Comparison of ENCODE assay signal across 8 cellular contexts in the genomic region with DNA sequence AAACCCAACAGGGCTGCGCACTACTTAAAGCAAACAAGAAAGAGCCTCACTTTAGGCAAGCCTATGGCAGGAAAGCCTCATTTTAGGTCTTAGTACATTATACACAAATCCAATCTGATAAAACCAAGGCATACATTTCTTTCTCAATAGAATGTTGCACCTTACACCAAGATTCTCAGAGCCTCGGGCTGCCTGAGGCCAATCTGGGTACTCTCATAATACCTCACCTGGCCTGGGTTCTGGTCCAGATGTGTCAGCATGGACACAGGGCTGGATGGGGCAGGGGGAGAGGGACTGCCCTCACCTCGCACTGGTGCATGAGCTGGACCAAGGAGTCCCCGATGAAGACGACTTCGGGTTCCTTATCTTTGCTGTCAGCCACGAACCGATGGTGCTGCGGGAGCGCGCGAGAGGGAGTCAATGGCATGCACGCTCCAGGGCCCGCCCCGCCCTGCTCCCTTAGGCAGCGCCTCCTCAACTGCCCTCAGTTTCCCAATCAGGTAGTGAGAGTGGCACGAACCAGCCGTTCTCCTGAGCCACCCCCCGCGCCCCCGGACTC. TPM values are rescaled to one million over a fixed set of nuclear protein-coding genes. Genes with fewer than 3 reads are reported as not detected.
A peak's percentile ranks its signal among the peaks of the same experiment; 100 is the strongest.
DNase-seq lines count a peak whose midpoint lies in the region; ATAC-seq, FAIRE-seq and TF ChIP-seq lines count a peak whose summit lies in the region.

A gene with protein sequence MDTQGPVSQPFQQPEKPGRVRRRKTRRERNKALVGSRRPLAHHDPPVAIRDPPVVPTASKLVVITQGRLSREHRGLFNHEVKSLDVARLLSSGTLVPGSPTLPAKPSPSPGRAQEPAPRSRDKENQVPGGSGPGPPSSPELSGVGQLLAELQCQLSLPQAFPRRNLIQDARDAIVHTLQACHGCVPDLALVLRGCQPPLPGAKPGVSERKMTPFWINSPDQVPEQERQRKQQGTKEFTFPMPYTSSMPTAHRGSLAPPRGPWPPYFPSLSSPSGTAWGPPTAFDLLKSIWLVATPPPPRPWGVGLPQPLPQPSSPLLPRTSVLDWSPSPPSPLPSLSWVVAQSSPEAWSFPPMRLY (plus strand): TSS at position 487 of the 559 bp plus-strand sequence. CDS start 7,453 bp downstream, outside the sequence.

- peaks cover 26% of the 10 kb centered on the region for H3K4me1 Mint-ChIP-seq in CD4-positive, alpha-beta T cell (ENCODE audit: low read depth)

- H3K9me3 ChIP-seq in CD4-positive, alpha-beta T cell (ENCODE audit: control insufficient read depth, low read length): no peaks in the 10 kb centered on the region
- H3K9me3 ChIP-seq in SU-DHL-6 (ENCODE audit: insufficient read depth, low read length): no peaks in the 10 kb centered on the region
- H3K9me3 ChIP-seq in esophagus squamous epithelium: no peaks in the 10 kb centered on the region
- no peaks in the 10 kb centered on the region for H3K9me3 ChIP-seq in osteoblast (ENCODE audit: low read depth, low read length)

- no peaks in the 10 kb centered on the region for H3K9me3 Mint-ChIP-seq in CD4-positive, alpha-beta T cell

- peak within 1 kb of the TSS; percentile 66 for H3K27ac Mint-ChIP-seq in CD4-positive, alpha-beta T cell

- no peak for FAIRE-seq in GM12891 (lab: Jason Lieb, UNC)

- WGBS in esophagus squamous epithelium, 2 donors: 20 to 21% methylated on average over 4 to 6 of the region's 21 CpGs

- TF ChIP-seq POLR2A in esophagus squamous epithelium (IDR thresholded peaks at IDR 0.05) (no peak), GM12891 (IDR thresholded peaks at IDR 0.05; ENCODE audit: low read depth, low read length) (no peak)

- H4K20me1 ChIP-seq in SU-DHL-6 (ENCODE audit: low read depth, low read length): no peaks in the 10 kb centered on the region
- H4K20me1 ChIP-seq in osteoblast (ENCODE audit: insufficient read depth, low read length): no peaks in the 10 kb centered on the region

- H3K27me3 Mint-ChIP-seq in CD4-positive, alpha-beta T cell: no peaks in the 10 kb centered on the region

- H3K36me3 ChIP-seq in SU-DHL-6 (ENCODE audit: low read length): no peaks in the 10 kb centered on the region
- H3K36me3 ChIP-seq in esophagus squamous epithelium: peaks cover 0 to 4% (median 0%) of the 10 kb centered on the region in 3 donors
- no peaks in the 10 kb centered on the region for H3K36me3 ChIP-seq in osteoblast (ENCODE audit: insufficient read depth, low read length)

- H3K4me2 ChIP-seq in SU-DHL-6 (ENCODE audit: low read depth, low read length, poor library complexity, severe bottlenecking) (peak within 1 kb of the TSS; percentile 83), osteoblast (ENCODE audit: insufficient read depth, low read length) (peak within 1 kb of the TSS; percentile 93)

- peaks cover 7% of the 10 kb centered on the region; the same call in 1 of the 2 replicates for H3K79me2 ChIP-seq in SU-DHL-6 (ENCODE audit: insufficient read depth, low read length)
- no peaks in the 10 kb centered on the region for H3K79me2 ChIP-seq in osteoblast (ENCODE audit: insufficient read depth, low read length)

- H3K27me3 ChIP-seq in CD4-positive, alpha-beta T cell (ENCODE audit: control insufficient read depth, insufficient read depth, low read length): no peaks in the 10 kb centered on the region
- H3K27me3 ChIP-seq in SU-DHL-6 (ENCODE audit: low read length) (no peaks in the 10 kb centered on the region), esophagus squamous epithelium (no peaks in the 10 kb centered on the region), osteoblast (ENCODE audit: insufficient read depth, low read length) (no peaks in the 10 kb centered on the region)

- H3K4me3 Mint-ChIP-seq in CD4-positive, alpha-beta T cell: peak within 1 kb of the TSS; percentile 88

- H3K9ac ChIP-seq in SU-DHL-6 (ENCODE audit: low read length): peak within 1 kb of the TSS; percentile 88

- peaks cover 7 to 31% (median 8%) of the 10 kb centered on the region in 3 donors for H3K4me1 ChIP-seq in esophagus squamous epithelium
- peaks cover 9% of the 10 kb centered on the region for H3K4me1 ChIP-seq in osteoblast (ENCODE audit: insufficient read depth, low read length)

- H2AFZ ChIP-seq in SU-DHL-6 (ENCODE audit: low read depth, low read length, severe bottlenecking) (peak within 1 kb of the TSS; percentile 84), osteoblast (ENCODE audit: low read length) (peak within 1 kb of the TSS; percentile 94)

- POLR2A ChIA-PET in CD4-positive, alpha-beta T cell (lab: Charles Lee): interaction anchor here (0.6 to 1.3 kb wide), 10 partner anchors 17 to 186 kb away, joined by 3 to 9 read pairs (median 3); a partner anchor contains a TSS

- peaks cover 10% of the 10 kb centered on the region for H3K36me3 Mint-ChIP-seq in CD4-positive, alpha-beta T cell (ENCODE audit: low read depth)

- peaks cover 11% of the 10 kb centered on the region for H3F3A ChIP-seq in SU-DHL-6 (ENCODE audit: insufficient read depth)

- no peak for DNase-seq in CD4-positive, alpha-beta T cell
- DNase-seq in esophagus squamous epithelium (lab: John Stamatoyannopoulos, UW) (no peak), osteoblast (ENCODE audit: insufficient read length, low spot score, missing footprints) (peak; percentile 89), GM12891 (ENCODE audit: insufficient read length, low spot score) (no peak), cortex of kidney (lab: John Stamatoyannopoulos, UW) (no peak)

- ATAC-seq in CD4-positive, alpha-beta T cell (ENCODE audit: poor library complexity): peak; percentile 15
- ATAC-seq in GM21717 (IDR thresholded peaks at IDR 0.05; ENCODE audit: unreplicated experiment) (peak; percentile 14), GM18517 (IDR thresholded peaks at IDR 0.05; ENCODE audit: unreplicated experiment) (no peak)

- TF ChIP-seq CTCF in CD4-positive, alpha-beta T cell (IDR thresholded peaks at IDR 0.05): no peak
- TF ChIP-seq CTCF in SU-DHL-6 (IDR thresholded peaks at IDR 0.05; ENCODE audit: insufficient read depth, low read length, poor library complexity, severe bottlenecking) (no peak), esophagus squamous epithelium (IDR thresholded peaks at IDR 0.05) (no peak), osteoblast (IDR thresholded peaks at IDR 0.05; ENCODE audit: extremely low read depth, low read depth, low read length) (no peak)

- CTCF ChIA-PET in CD4-positive, alpha-beta T cell (lab: Charles Lee): interaction anchor here (0.9 kb wide), 2 partner anchors 22 to 54 kb away, joined by 3 read pairs; no protein-coding TSS in a partner anchor

- peak within 1 kb of the TSS; percentile 29 for H3K27ac ChIP-seq in CD4-positive, alpha-beta T cell (ENCODE audit: low read depth, low read length)
- H3K27ac ChIP-seq in SU-DHL-6 (ENCODE audit: low read depth, low read length) (peak within 1 kb of the TSS; percentile 37), esophagus squamous epithelium (peak within 1 kb of the TSS; percentile 45 to 80 (median 61)), osteoblast (ENCODE audit: low read depth, low read length) (no peak within 1 kb of the TSS)

- intact Hi-C loops in CD4-positive, alpha-beta T cell (cut with DNase I, micrococcal nuclease): loop anchor here (1.0 to 5.0 kb wide), 3 partner anchors 19 to 104 kb away; a partner anchor contains a TSS
- intact Hi-C loops in esophagus squamous epithelium (cut with DNase I): no loop called here

- no peaks in the 10 kb centered on the region for H3K9me2 ChIP-seq in SU-DHL-6 (replicated peaks; ENCODE audit: insufficient read depth, low read length)

- H3K4me3 ChIP-seq in SU-DHL-6 (ENCODE audit: insufficient read depth, low read length, poor library complexity, severe bottlenecking): peak within 1 kb of the TSS; percentile 84
- peak within 1 kb of the TSS; percentile 39 to 68 (median 58) for H3K4me3 ChIP-seq in esophagus squamous epithelium
- H3K4me3 ChIP-seq in osteoblast (ENCODE audit: insufficient read depth, low read length): peak within 1 kb of the TSS; percentile 81

TF ChIP-seq in GM12891, 5 proteins besides CTCF, POLR2A, EP300 and RAD21:
- TF ChIP-seq POU2F2 (IDR thresholded peaks at IDR 0.05; ENCODE audit: low read depth, low read length): no peak
- no peak for TF ChIP-seq PAX5 (IDR thresholded peaks at IDR 0.05; ENCODE audit: insufficient read depth, low read length, severe bottlenecking)
- no peak for TF ChIP-seq SPI1 (IDR thresholded peaks at IDR 0.05; ENCODE audit: low read depth, low read length)
- no peak for TF ChIP-seq POLR2AphosphoS5 (IDR thresholded peaks at IDR 0.05; ENCODE audit: low read depth, low read length)
- TF ChIP-seq TAF1 (IDR thresholded peaks at IDR 0.05; ENCODE audit: low read depth, low read length): no peak

RNA-seq across cellular contexts. Expression of the gene that starts here (rescaled TPM):
- under 1 TPM in 1 of 2 experiments, not detected in 1; 0.16 TPM for total RNA-seq in CD4-positive, alpha-beta T cell
- total RNA-seq in esophagus squamous epithelium (1 to 10 TPM in 1 of 4 donors, under 1 TPM in 3; 0.75 to 1.0 (median 0.82) TPM), osteoblast (0.36 and 0.59 TPM in 2 replicates)
- 0.40 TPM for polyA plus RNA-seq in GM12891 (2012; ENCODE audit: low read depth, missing spikeins)

Comparison
In these comparisons a context has a peak if more than half of its experiments do, and no peak if none do; other contexts are left out.
1. Peak in ATAC-seq and H3K27ac ChIP-seq in CD4-positive, alpha-beta T cell; RNA of the gene not detected or under 1 TPM.
2. Peak in DNase-seq, H3K4me3 ChIP-seq and H3K4me2 ChIP-seq in osteoblast; RNA of the gene not detected or under 1 TPM.